In the genomic region with DNA sequence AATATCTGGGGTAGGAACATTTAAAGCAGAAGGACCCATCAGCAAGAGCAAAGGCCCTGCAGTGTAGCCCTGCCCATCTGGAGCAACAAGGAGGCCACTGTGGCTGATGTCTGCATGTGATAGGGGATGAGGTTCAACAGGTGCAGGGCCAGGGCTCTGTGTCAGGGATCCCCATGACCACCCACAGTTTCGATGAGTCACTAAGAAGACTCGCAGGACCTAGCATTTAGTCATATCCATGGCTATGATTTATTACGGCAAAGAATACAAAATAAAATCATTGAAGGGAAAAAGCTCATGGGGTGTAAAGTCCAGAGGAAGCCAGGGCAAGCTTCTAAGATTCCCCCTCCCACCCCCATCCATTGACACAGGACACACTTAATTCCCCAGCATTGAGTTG, we compare ENCODE assay signal across 18 cellular contexts.
A peak's percentile ranks its signal among the peaks of the same experiment; 100 is the strongest.
DNase-seq lines count a peak whose midpoint lies in the region; ATAC-seq and TF ChIP-seq lines count a peak whose summit lies in the region.
"Had no signal": no experiment of that assay in that cellular context is flagged by ENCODE, and none has a peak within 500 bp of the region (broad histone marks: within the 10 kb centered on the region; RNA-seq: fewer than 3 reads in every experiment).

No MANE protein-coding gene starts in this region.

- H3K4me1 ChIP-seq in A673 (ENCODE audit: insufficient read depth, low read length, poor library complexity, severe bottlenecking): no peaks in the 10 kb centered on the region
- no peaks in the 10 kb centered on the region for H3K4me1 ChIP-seq in RWPE2 (ENCODE audit: insufficient read depth, poor library complexity, severe bottlenecking)
- H3K4me1 ChIP-seq in foreskin keratinocyte: no peaks in the 10 kb centered on the region
- no peaks in the 10 kb centered on the region for H3K4me1 ChIP-seq in tibial nerve
- no peaks in the 10 kb centered on the region for H3K4me1 ChIP-seq in heart right ventricle
- H3K4me1 ChIP-seq: breast epithelium, sigmoid colon, vagina had no signal

- intact Hi-C loops in A673 (cut with micrococcal nuclease; ENCODE audit: unreplicated experiment) (no loop called here), heart right ventricle (cut with DNase I) (no loop called here)

- ATAC-seq in HG03280 (IDR thresholded peaks at IDR 0.05; ENCODE audit: unreplicated experiment): peak; percentile 58
- peak; percentile 70 for ATAC-seq in RWPE2 (ENCODE audit: low read depth)
- peak; percentile 89 for ATAC-seq in foreskin keratinocyte
- ATAC-seq in heart right ventricle: no peak
- ATAC-seq: stimulated activated naive B cell treated with anti-CD40 and anti-IgM and Interleukin-4, amounts not matched to agents 10 μg/mL and 1 μg/mL and 100 μg/mL, for 72 hours had no signal

- H3K36me3 Mint-ChIP-seq in type B pancreatic cell: peaks cover 6% of the 10 kb centered on the region
- H3K36me3 Mint-ChIP-seq: CD8-positive, alpha-beta memory T cell; stimulated activated naive B cell treated with anti-CD40 and anti-IgM and Interleukin-4, amounts not matched to agents 10 μg/mL and 1 μg/mL and 100 μg/mL, for 72 hours had no signal

- POLR2A ChIA-PET in A673 (lab: Charles Lee; ENCODE audit: low non-redundant PET): no interaction called here

- H3K27ac ChIP-seq in A673 (ENCODE audit: low read depth, low read length, poor library complexity, severe bottlenecking) (no peak overlapping the region), RWPE2 (ENCODE audit: poor library complexity, severe bottlenecking) (no peak overlapping the region), foreskin keratinocyte (no peak overlapping the region), tibial nerve (no peak overlapping the region), heart right ventricle (no peak overlapping the region)
- H3K27ac ChIP-seq: breast epithelium, GM23248, HL-60, sigmoid colon, vagina had no signal

- no peaks in the 10 kb centered on the region for H3K9me3 Mint-ChIP-seq in type B pancreatic cell
- H3K9me3 Mint-ChIP-seq: stimulated activated naive B cell treated with anti-CD40 and anti-IgM and Interleukin-4, amounts not matched to agents 10 μg/mL and 1 μg/mL and 100 μg/mL, for 72 hours had no signal

- H3K4me3 ChIP-seq in A673 (ENCODE audit: low read depth, low read length, poor library complexity, severe bottlenecking): no peak overlapping the region
- no peak overlapping the region for H3K4me3 ChIP-seq in RWPE2 (ENCODE audit: severe bottlenecking)
- H3K4me3 ChIP-seq in tibial nerve: no peak overlapping the region
- H3K4me3 ChIP-seq in heart right ventricle: no peak overlapping the region
- H3K4me3 ChIP-seq: breast epithelium, GM23248, sigmoid colon, vagina had no signal

- BruUV-seq in A673 (replicated peaks; lab: Mats Ljungman, UMichigan): no TSS peak

- TF ChIP-seq CTCF in A673 (conservative IDR thresholded peaks at IDR 0.05; ENCODE audit: low read depth, low read length) (no peak), RWPE2 (IDR thresholded peaks at IDR 0.05; ENCODE audit: poor library complexity, severe bottlenecking) (no peak), foreskin keratinocyte (conservative IDR thresholded peaks at IDR 0.05) (no peak), type B pancreatic cell (conservative IDR thresholded peaks at IDR 0.05) (no peak), tibial nerve (IDR thresholded peaks at IDR 0.05) (no peak), heart right ventricle (IDR thresholded peaks at IDR 0.05) (no peak)

- no peak for TF ChIP-seq EP300 in tibial nerve (IDR thresholded peaks at IDR 0.05)

- CTCF ChIA-PET in A673 (lab: Charles Lee): no interaction called here

- TF ChIP-seq POLR2A in tibial nerve (IDR thresholded peaks at IDR 0.05): no peak

- H3K9me3 ChIP-seq in A673 (ENCODE audit: low read depth, low read length, poor library complexity, severe bottlenecking): no peaks in the 10 kb centered on the region
- no peaks in the 10 kb centered on the region for H3K9me3 ChIP-seq in RWPE2 (ENCODE audit: severe bottlenecking)
- no peaks in the 10 kb centered on the region for H3K9me3 ChIP-seq in tibial nerve
- peaks cover 0 to 3% (median 0%) of the 10 kb centered on the region in 11 donors for H3K9me3 ChIP-seq in heart right ventricle
- H3K9me3 ChIP-seq: sigmoid colon, vagina had no signal

- H3K36me3 ChIP-seq in A673 (ENCODE audit: insufficient read depth, low read length, poor library complexity, severe bottlenecking) (no peaks in the 10 kb centered on the region), RWPE2 (ENCODE audit: low read depth) (no peaks in the 10 kb centered on the region), tibial nerve (no peaks in the 10 kb centered on the region), heart right ventricle (no peaks in the 10 kb centered on the region)
- H3K36me3 ChIP-seq: breast epithelium, sigmoid colon, vagina had no signal

- 60 to 64% methylated on average over 3 of the region's 3 CpGs for WGBS in tibial nerve, 2 donors
- WGBS in heart right ventricle, 2 donors: 66 to 83% methylated on average over 3 of the region's 3 CpGs

- no peaks in the 10 kb centered on the region for H3K27me3 ChIP-seq in A673 (replicated peaks; ENCODE audit: insufficient read depth, low read depth, low read length, poor library complexity)
- H3K27me3 ChIP-seq in RWPE2 (ENCODE audit: insufficient read depth, poor library complexity, severe bottlenecking): peaks cover 6% of the 10 kb centered on the region
- no peaks in the 10 kb centered on the region for H3K27me3 ChIP-seq in foreskin keratinocyte
- no peaks in the 10 kb centered on the region for H3K27me3 ChIP-seq in tibial nerve
- H3K27me3 ChIP-seq in heart right ventricle: no peaks in the 10 kb centered on the region
- H3K27me3 ChIP-seq: breast epithelium, sigmoid colon, vagina had no signal

- H3K27ac Mint-ChIP-seq in type B pancreatic cell: no peak overlapping the region
- H3K27ac Mint-ChIP-seq: stimulated activated naive B cell treated with anti-CD40 and anti-IgM and Interleukin-4, amounts not matched to agents 10 μg/mL and 1 μg/mL and 100 μg/mL, for 72 hours had no signal

- no peak overlapping the region for H3K4me3 Mint-ChIP-seq in type B pancreatic cell
- H3K4me3 Mint-ChIP-seq: CD8-positive, alpha-beta memory T cell; stimulated activated naive B cell treated with anti-CD40 and anti-IgM and Interleukin-4, amounts not matched to agents 10 μg/mL and 1 μg/mL and 100 μg/mL, for 72 hours had no signal

- DNase-seq in A673 (ENCODE audit: low spot score): peak; percentile 4
- no peak for DNase-seq in RWPE2 (ENCODE audit: low spot score)
- peak in 1 of 2 donors; percentile 4 for DNase-seq in foreskin keratinocyte
- DNase-seq in type B pancreatic cell (ENCODE audit: extremely low spot score, unreplicated experiment): no peak
- DNase-seq in tibial nerve (ENCODE audit: low spot score in 2 of 2): no peak
- no peak for DNase-seq in NCI-H1694 (lab: John Stamatoyannopoulos, UW)
- no peak for DNase-seq in heart right ventricle
- DNase-seq: CD8-positive, alpha-beta memory T cell; effector CD8-positive, alpha-beta T cell; GM23248; mesenchymal stem cell; NCI-H2029 treated with DMSO at 0.1 percent for 48 hours; sigmoid colon; stimulated activated naive B cell treated with anti-CD40 and anti-IgM and Interleukin-4, amounts not matched to agents 10 μg/mL and 1 μg/mL and 100 μg/mL, for 72 hours had no signal

- no peaks in the 10 kb centered on the region for H3K27me3 Mint-ChIP-seq in type B pancreatic cell

- H3K4me1 Mint-ChIP-seq in type B pancreatic cell (ENCODE audit: unreplicated experiment): peaks cover 4% of the 10 kb centered on the region
- H3K4me1 Mint-ChIP-seq: CD8-positive, alpha-beta memory T cell; stimulated activated naive B cell treated with anti-CD40 and anti-IgM and Interleukin-4, amounts not matched to agents 10 μg/mL and 1 μg/mL and 100 μg/mL, for 72 hours had no signal

Comparison
In these comparisons a context has a peak if more than half of its experiments do, and no peak if none do; other contexts are left out.
1. ATAC-seq: peak in HG03280 (single experiment), RWPE2 (single experiment) and foreskin keratinocyte (single experiment); none in heart right ventricle (0 of 8).